ENCODE assay signal across 17 cellular contexts in genomic region chr17:1252203-1252608, GRCh38. TPM values are rescaled to one million over a fixed set of nuclear protein-coding genes. Genes with fewer than 3 reads are reported as not detected.
DNase-seq lines count a peak whose midpoint lies in the region; ATAC-seq lines count a peak whose summit lies in the region.
"Had no signal": no experiment of that assay in that cellular context is flagged by ENCODE, and none has a peak within 500 bp of the region (broad histone marks: within the 10 kb centered on the region; RNA-seq: fewer than 3 reads in every experiment).

No MANE protein-coding gene starts in this region.

- H3K4me3 Mint-ChIP-seq in immature natural killer cell = peak overlapping the region in 3 of 5 donors; percentile 10 to 49 (median 32)
- H3K4me3 Mint-ChIP-seq: activated CD8-positive, alpha-beta memory T cell treated with anti-CD3 and anti-CD28 coated beads, Interleukin-2, amount 10 ng/mL, durations not matched to agents 7 days and 5 days; CD4-positive, alpha-beta T cell; neural crest cell had no signal

- H3K36me3 Mint-ChIP-seq in immature natural killer cell = no peaks in the 10 kb centered on the region

- DNase-seq in DMS 273 (lab: John Stamatoyannopoulos, UW; ENCODE audit: unreplicated experiment) (peak; percentile 79), NCI-H1436 (lab: John Stamatoyannopoulos, UW) (peak; percentile 80), RKO (ENCODE audit: low spot score) (peak; percentile 70), immature natural killer cell (no peak), mucosa of gallbladder (ENCODE audit: low spot score) (no peak), SIG-M5 (lab: John Stamatoyannopoulos, UW) (no peak)
- DNase-seq in stimulated activated CD8-positive, alpha-beta memory T cell treated with anti-CD3 and anti-CD28 coated beads, Interleukin-4, amount 100 ng/mL, for 48 hours = no peak
- DNase-seq: activated CD8-positive, alpha-beta memory T cell treated with anti-CD3 and anti-CD28 coated beads, Interleukin-2, amount 10 ng/mL, durations not matched to agents 7 days and 5 days; CD4-positive, alpha-beta T cell; MV-4-11; PC-9 had no signal

- H3K4me1 Mint-ChIP-seq in immature natural killer cell = peaks cover 29 to 30% of the 10 kb centered on the region in 2 donors
- H3K4me1 Mint-ChIP-seq: neural crest cell had no signal

- peaks cover 0 to 6% (median 3%) of the 10 kb centered on the region in 3 donors for H3K27me3 Mint-ChIP-seq in immature natural killer cell (ENCODE audit: low read depth in 3 of 3)

- no peak overlapping the region for H3K27ac Mint-ChIP-seq in immature natural killer cell
- H3K27ac Mint-ChIP-seq: activated CD8-positive, alpha-beta memory T cell treated with anti-CD3 and anti-CD28 coated beads, Interleukin-2, amount 10 ng/mL, durations not matched to agents 7 days and 5 days; CD4-positive, alpha-beta T cell had no signal

- no peak for ATAC-seq in HG02884 (IDR thresholded peaks at IDR 0.05; ENCODE audit: unreplicated experiment)
- ATAC-seq: activated CD8-positive, alpha-beta memory T cell treated with anti-CD3 and anti-CD28 coated beads, Interleukin-2, amount 10 ng/mL, durations not matched to agents 7 days and 5 days had no signal

- H3K9me3 Mint-ChIP-seq in immature natural killer cell = no peaks in the 10 kb centered on the region
- H3K9me3 Mint-ChIP-seq: CD4-positive, alpha-beta T cell; neural crest cell had no signal

RNA-seq across cellular contexts. Expression of gene BHLHA9, which starts 18.0 kb away (rescaled TPM):
- polyA plus RNA-seq in immature natural killer cell = not detected
- not detected for total RNA-seq in mucosa of gallbladder
- total RNA-seq: activated CD8-positive, alpha-beta memory T cell treated with anti-CD3 and anti-CD28 coated beads, Interleukin-2, amount 10 ng/mL, durations not matched to agents 7 days and 5 days; CD4-positive, alpha-beta T cell; dermis microvascular lymphatic vessel endothelial cell; HT1080; neural crest cell; PC-9; suprapubic skin had no signal
- polyA plus RNA-seq: adipose tissue had no signal

RNA-seq across cellular contexts. Expression of gene TRARG1, which starts 27.3 kb away (rescaled TPM):
- polyA plus RNA-seq in immature natural killer cell = under 1 TPM in 1 of 3 donors, not detected in 2; 0.62 TPM
- total RNA-seq in mucosa of gallbladder = not detected
- total RNA-seq: CD4-positive, alpha-beta T cell; dermis microvascular lymphatic vessel endothelial cell; HT1080; PC-9 had no signal

Comparison
In these comparisons a context has a peak if more than half of its experiments do, and no peak if none do; other contexts are left out.
1. DNase-seq: peak in DMS 273 (single experiment), NCI-H1436 (single experiment) and RKO (single experiment); none in immature natural killer cell (0 of 3), stimulated activated CD8-positive, alpha-beta memory T cell treated with anti-CD3 and anti-CD28 coated beads, Interleukin-4, amount 100 ng/mL, for 48 hours (single experiment), mucosa of gallbladder (single experiment) and SIG-M5 (single experiment).